In the genomic region with DNA sequence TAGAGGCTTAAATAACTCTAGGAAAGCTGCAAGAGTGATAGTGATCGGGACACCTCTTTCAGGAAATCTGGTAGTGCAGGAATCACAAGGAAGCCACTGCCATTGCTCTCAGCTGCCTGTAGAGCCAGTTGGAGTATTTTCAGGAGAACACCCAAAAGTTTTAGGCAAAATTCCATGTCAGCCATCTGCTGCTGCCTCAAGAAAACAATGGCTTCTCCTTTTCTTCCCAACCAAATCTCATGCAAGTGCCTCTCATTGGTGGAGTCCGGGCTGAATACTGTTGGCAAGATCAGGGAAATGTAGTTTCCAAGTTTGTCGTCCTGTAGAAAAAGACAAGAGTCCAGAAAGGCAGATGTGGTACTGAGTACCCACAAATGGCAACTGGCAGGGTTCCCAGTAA, we compare ENCODE assay signal across 15 cellular contexts.
"Had no signal": no experiment of that assay in that cellular context is flagged by ENCODE, and none has a peak within 500 bp of the region (broad histone marks: within the 10 kb centered on the region; RNA-seq: fewer than 3 reads in every experiment).

No MANE protein-coding gene starts in this region.

- ATAC-seq: body of pancreas; gastrocnemius medialis; mucosa of descending colon; right lobe of liver; stimulated activated effector memory CD8-positive, alpha-beta T cell treated with anti-CD3 and anti-CD28 coated beads, Interleukin-12 subunit alpha, Interleukin-12 subunit beta, amount 100 ng/mL, for 72 hours; WTC11 had no signal

- DNase-seq: activated naive CD4-positive, alpha-beta T cell treated with anti-CD3 and anti-CD28 coated beads for 36 hours; activated T-cell treated with anti-CD3 and anti-CD28 coated beads, Interleukin-2, amount 50 U/mL, for 48 hours; body of pancreas; gastrocnemius medialis; mucosa of descending colon; naive B cell; nucleus accumbens; right lobe of liver; small intestine; stimulated activated CD4-positive, alpha-beta T cell treated with anti-CD3 and anti-CD28 coated beads, Interleukin-2, amount 100 ng/mL, for 24 hours; stomach; T1000; trophoblast cell had no signal
